In the genomic region with DNA sequence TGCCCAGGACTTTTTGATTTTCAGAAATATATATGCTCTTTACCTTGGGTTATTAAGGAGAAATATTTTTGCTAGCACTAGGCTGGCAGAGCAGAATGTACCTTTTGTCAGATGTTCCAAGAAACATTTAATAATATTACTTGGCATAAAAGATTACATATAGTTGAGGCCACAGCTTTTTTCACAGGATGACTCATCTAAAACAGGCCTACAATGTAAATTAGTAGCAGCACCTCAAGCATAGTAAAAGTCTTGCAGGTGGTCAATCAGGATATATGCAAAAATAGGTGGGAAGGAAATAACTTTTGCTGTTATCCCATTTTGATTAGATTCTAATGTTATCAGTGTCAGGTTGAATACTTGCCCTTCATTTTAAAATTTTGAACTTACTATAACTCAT, we compare ENCODE assay signal across 1 cellular context.
TF ChIP-seq lines count a peak whose summit lies in the region.

No MANE protein-coding gene starts in this region.

TF ChIP-seq in GM23338, 12 proteins besides CTCF, POLR2A, EP300 and RAD21 (continued from another document):
- TF ChIP-seq ZNF462 (CRISPR knock-in tag; IDR thresholded peaks at IDR 0.05) (no peak), ZNF331 (CRISPR knock-in tag; IDR thresholded peaks at IDR 0.05; ENCODE audit: low read depth) (no peak), CREB1 (CRISPR knock-in tag; IDR thresholded peaks at IDR 0.05; ENCODE audit: low read depth) (no peak), JUNB (IDR thresholded peaks at IDR 0.05; ENCODE audit: unreplicated experiment) (no peak)
- TF ChIP-seq, protein P1, sequence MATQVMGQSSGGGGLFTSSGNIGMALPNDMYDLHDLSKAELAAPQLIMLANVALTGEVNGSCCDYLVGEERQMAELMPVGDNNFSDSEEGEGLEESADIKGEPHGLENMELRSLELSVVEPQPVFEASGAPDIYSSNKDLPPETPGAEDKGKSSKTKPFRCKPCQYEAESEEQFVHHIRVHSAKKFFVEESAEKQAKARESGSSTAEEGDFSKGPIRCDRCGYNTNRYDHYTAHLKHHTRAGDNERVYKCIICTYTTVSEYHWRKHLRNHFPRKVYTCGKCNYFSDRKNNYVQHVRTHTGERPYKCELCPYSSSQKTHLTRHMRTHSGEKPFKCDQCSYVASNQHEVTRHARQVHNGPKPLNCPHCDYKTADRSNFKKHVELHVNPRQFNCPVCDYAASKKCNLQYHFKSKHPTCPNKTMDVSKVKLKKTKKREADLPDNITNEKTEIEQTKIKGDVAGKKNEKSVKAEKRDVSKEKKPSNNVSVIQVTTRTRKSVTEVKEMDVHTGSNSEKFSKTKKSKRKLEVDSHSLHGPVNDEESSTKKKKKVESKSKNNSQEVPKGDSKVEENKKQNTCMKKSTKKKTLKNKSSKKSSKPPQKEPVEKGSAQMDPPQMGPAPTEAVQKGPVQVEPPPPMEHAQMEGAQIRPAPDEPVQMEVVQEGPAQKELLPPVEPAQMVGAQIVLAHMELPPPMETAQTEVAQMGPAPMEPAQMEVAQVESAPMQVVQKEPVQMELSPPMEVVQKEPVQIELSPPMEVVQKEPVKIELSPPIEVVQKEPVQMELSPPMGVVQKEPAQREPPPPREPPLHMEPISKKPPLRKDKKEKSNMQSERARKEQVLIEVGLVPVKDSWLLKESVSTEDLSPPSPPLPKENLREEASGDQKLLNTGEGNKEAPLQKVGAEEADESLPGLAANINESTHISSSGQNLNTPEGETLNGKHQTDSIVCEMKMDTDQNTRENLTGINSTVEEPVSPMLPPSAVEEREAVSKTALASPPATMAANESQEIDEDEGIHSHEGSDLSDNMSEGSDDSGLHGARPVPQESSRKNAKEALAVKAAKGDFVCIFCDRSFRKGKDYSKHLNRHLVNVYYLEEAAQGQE (IDR thresholded peaks at IDR 0.05; ENCODE audit: unreplicated experiment) = no peak
